ENCODE assay signal across 1 cellular context in the genomic region with DNA sequence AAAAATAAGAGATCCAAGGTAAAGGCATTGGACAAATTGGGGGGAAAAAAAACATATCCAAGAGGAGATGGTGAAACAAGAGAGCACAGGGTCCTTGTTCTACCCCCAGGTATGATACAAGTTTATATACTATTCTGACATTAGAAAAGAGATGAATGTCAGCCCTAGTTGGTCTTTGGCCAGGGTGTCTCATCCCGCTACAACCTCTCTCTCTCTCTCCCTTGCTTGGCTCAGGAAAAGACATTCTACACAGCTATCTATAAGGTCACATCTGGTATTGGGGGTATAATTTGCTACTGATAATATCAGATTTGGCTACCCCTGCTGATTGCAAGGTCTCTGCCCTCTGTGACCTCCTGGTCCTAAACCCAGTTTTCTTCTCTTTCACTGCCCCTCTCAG.
TF ChIP-seq lines count a peak whose summit lies in the region.

No MANE protein-coding gene starts in this region.

TF ChIP-seq in HEK293, 187 proteins besides CTCF, POLR2A, EP300 and RAD21 (continued from another document):
- no peak for TF ChIP-seq ZBTB8A (tag by site-specific recombination; IDR thresholded peaks at IDR 0.05)
